1 cellular context compared by ENCODE assay signal in genomic region chr20:2671977-2672376, GRCh38.
A peak's percentile ranks its signal among the peaks of the same experiment; 100 is the strongest.
TF ChIP-seq lines count a peak whose summit lies in the region.

No MANE protein-coding gene starts in this region.

TF ChIP-seq in HepG2, 621 proteins besides CTCF, POLR2A, EP300 and RAD21:
- TF ChIP-seq MYC (CRISPR knock-in tag; IDR thresholded peaks at IDR 0.05; ENCODE audit: borderline replicate concordance): no peak
- no peak for TF ChIP-seq MXI1 (IDR thresholded peaks at IDR 0.05; ENCODE audit: borderline replicate concordance, low read depth, low read length)
- TF ChIP-seq MEIS2 (CRISPR knock-in tag; IDR thresholded peaks at IDR 0.05): no peak
- no peak for TF ChIP-seq KDM6A (CRISPR knock-in tag; IDR thresholded peaks at IDR 0.05; ENCODE audit: low read depth)
- TF ChIP-seq ZNF704 (CRISPR knock-in tag; IDR thresholded peaks at IDR 0.05; ENCODE audit: borderline replicate concordance): no peak
- TF ChIP-seq FOXA1 (IDR thresholded peaks at IDR 0.05): no peak
- peak; percentile 31; the same call in 1 of the 2 replicates for TF ChIP-seq FOXA1 (CRISPR knock-in tag; IDR thresholded peaks at IDR 0.05)
- TF ChIP-seq POLR2AphosphoS2 (IDR thresholded peaks at IDR 0.05; ENCODE audit: low read depth, low read length): no peak
- TF ChIP-seq SNAPC2 (CRISPR knock-in tag; IDR thresholded peaks at IDR 0.05): no peak
- peak; percentile 35; the same call in 1 of the 2 replicates for TF ChIP-seq FOXK1 (CRISPR knock-in tag; IDR thresholded peaks at IDR 0.05; ENCODE audit: borderline replicate concordance, low read depth)
- TF ChIP-seq ZFP36 (IDR thresholded peaks at IDR 0.05; ENCODE audit: borderline replicate concordance, low read depth, low read length, partially characterized antibody): no peak
- TF ChIP-seq ZNF660 (CRISPR knock-in tag; IDR thresholded peaks at IDR 0.05; ENCODE audit: borderline replicate concordance, low read depth): no peak
- TF ChIP-seq RAD51 (IDR thresholded peaks at IDR 0.05; ENCODE audit: borderline replicate concordance): no peak
- no peak for TF ChIP-seq AFF4 (CRISPR knock-in tag; IDR thresholded peaks at IDR 0.05)
- no peak for TF ChIP-seq AGO2 (optimal IDR thresholded peaks at IDR 0.05; ENCODE audit: low read depth, low read length)
